8 cellular contexts compared by ENCODE assay signal in the genomic region with DNA sequence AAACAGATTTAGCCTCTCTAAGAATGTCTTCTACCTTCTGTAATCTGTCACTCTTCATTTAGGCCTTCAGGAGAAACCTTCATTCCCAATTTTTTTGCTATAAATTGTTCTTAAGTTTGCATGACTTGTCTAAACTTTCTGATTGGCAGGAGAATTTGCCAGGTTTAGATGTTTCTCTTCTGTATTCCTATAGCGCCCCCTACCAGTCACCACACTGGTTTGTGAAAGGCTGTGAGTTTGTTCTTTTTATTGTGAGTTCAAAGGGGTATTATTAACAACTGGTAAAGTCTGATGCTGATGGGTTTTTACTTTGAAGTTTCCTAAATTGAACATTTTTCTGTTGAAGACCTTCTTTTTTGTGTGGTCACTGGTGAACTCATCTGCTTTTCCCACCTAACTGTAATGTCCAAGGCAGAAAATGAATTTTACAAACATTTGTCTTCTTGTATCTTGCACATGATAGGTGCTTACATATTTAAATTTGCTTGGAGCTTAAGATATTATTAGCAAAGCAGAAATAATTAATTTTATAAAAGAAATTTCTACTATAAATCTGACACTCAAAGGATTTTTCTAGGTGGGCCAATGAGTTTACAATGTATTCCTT. TPM values are rescaled to one million over a fixed set of nuclear protein-coding genes. Genes with fewer than 3 reads are reported as not detected.
DNase-seq lines count a peak whose midpoint lies in the region; ATAC-seq and TF ChIP-seq lines count a peak whose summit lies in the region.

No MANE protein-coding gene starts in this region.

- H3K9me3 ChIP-seq in BE2C (no peaks in the 10 kb centered on the region), HAP-1 (no peaks in the 10 kb centered on the region), psoas muscle (no peaks in the 10 kb centered on the region)

- no peak overlapping the region for H3K27ac ChIP-seq in psoas muscle

- peak; percentile 64 for DNase-seq in BE2C
- DNase-seq in HAP-1 (ENCODE audit: low spot score in 2 of 2) = peak; percentile 80 to 82
- DNase-seq in SHP77 (lab: John Stamatoyannopoulos, UW) = peak; percentile 20 to 26
- DNase-seq in activated T-helper 1 cell treated with anti-CD3 and anti-CD28 coated beads, Interleukin-2, amount 50 U/mL, for 16 hours (ENCODE audit: low read depth in 1 of 2, low spot score in 1 of 2) = peak; percentile 12 to 25
- peak; percentile 64 to 88 for DNase-seq in foreskin fibroblast
- DNase-seq in psoas muscle = peak in 1 of 2 donors; percentile 21
- no peak for DNase-seq in NCI-H2107 (lab: John Stamatoyannopoulos, UW)

- H3K4me3 ChIP-seq in BE2C (ENCODE audit: low read depth, low read length) = no peak overlapping the region
- H3K4me3 ChIP-seq in HAP-1 = no peak overlapping the region
- no peak overlapping the region for H3K4me3 ChIP-seq in foreskin fibroblast (ENCODE audit: low read depth in 1 of 2, low read length in 2 of 2)
- H3K4me3 ChIP-seq in psoas muscle = no peak overlapping the region

- in situ Hi-C loops in HAP-1 (cut with MboI; ENCODE audit: low sequenced_read_pairs) = no loop called here

- no peak for ATAC-seq in psoas muscle
- ATAC-seq in HG02798 (IDR thresholded peaks at IDR 0.05; ENCODE audit: poor library complexity, unreplicated experiment) = no peak

- TF ChIP-seq CTCF in BE2C (IDR thresholded peaks at IDR 0.05; ENCODE audit: low read depth, low read length) (peak; percentile 78), foreskin fibroblast (IDR thresholded peaks at IDR 0.05; ENCODE audit: low read depth, low read length) (peak; percentile 88), psoas muscle (IDR thresholded peaks at IDR 0.05) (peak; percentile 38)

- 8 to 14% (median 12%) methylated on average over 1 of the region's 1 CpG for WGBS in psoas muscle, 3 donors

- intact Hi-C loops in psoas muscle (cut with DNase I) = no loop called here

- H3K27me3 ChIP-seq in BE2C = no peaks in the 10 kb centered on the region; the same call in none of the 2 replicates
- no peaks in the 10 kb centered on the region for H3K27me3 ChIP-seq in HAP-1 (ENCODE audit: low read depth)
- no peaks in the 10 kb centered on the region for H3K27me3 ChIP-seq in psoas muscle (ENCODE audit: insufficient read depth in 3 of 3, low read length in 2 of 3)

- H3K4me1 ChIP-seq in BE2C (no peaks in the 10 kb centered on the region), HAP-1 (peaks cover 5% of the 10 kb centered on the region; the same call in 1 of the 2 replicates), psoas muscle (no peaks in the 10 kb centered on the region)

- H3K36me3 ChIP-seq in BE2C (no peaks in the 10 kb centered on the region), HAP-1 (replicated peaks) (no peaks in the 10 kb centered on the region), psoas muscle (ENCODE audit: insufficient read depth in 1 of 2, low read depth in 1 of 2) (peaks cover 0 to 4% of the 10 kb centered on the region in 2 donors)

RNA-seq across cellular contexts. Expression of gene F2RL2, which starts 18.4 kb away (rescaled TPM):
- not detected for polyA plus RNA-seq in BE2C (2012; ENCODE audit: insufficient read depth, insufficient read length, low read depth)
- total RNA-seq in psoas muscle = not detected
- not detected for polyA plus RNA-seq in psoas muscle

Comparison
In these comparisons a context has a peak if more than half of its experiments do, and no peak if none do; other contexts are left out.
1. CTCF ChIP-seq: peak in every context shown above with its lines; median percentile 88 in foreskin fibroblast; 78 in BE2C; 38 in psoas muscle.